Comparison of ENCODE assay signal across 36 cellular contexts in the genomic region with DNA sequence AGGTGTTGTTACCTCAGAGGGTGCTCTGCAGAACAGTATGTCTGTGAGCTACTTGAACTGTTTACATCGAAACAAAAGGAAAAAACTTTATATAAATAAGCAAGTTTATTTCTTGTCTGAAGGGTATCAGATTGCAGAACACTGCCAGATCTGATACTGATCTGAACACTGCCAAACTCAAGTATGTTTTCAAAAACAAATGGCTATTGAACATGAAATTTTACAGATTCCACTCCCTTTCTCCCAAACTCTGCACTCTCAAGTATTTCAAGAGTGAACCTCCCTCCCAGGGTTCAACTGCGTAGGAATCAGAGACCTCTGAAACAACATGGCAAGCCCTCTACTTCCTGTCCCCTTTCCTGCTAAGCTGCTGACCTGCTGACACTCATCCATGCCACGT.
"Had no signal": no experiment of that assay in that cellular context is flagged by ENCODE, and none has a peak within 500 bp of the region (broad histone marks: within the 10 kb centered on the region; RNA-seq: fewer than 3 reads in every experiment).

No MANE protein-coding gene starts in this region.

- H3K4me1 ChIP-seq: ascending aorta had no signal

- H3K4me1 Mint-ChIP-seq: activated B cell treated with CpG ODN at 0.5 μM for 24 hours; activated CD4-positive, alpha-beta T cell treated with anti-CD3 and anti-CD28 coated beads, Interleukin-2, amount 10 ng/mL, durations not matched to agents 24 days and 14 days; activated naive CD8-positive, alpha-beta T cell treated with anti-CD3 and anti-CD28 coated beads for 36 hours; activated T-helper 17 cell treated with anti-CD3 and anti-CD28 coated beads, Interleukin-2, amount 50 U/mL, for 72 hours; brain; central memory CD8-positive, alpha-beta T cell had no signal

- H3K4me3 Mint-ChIP-seq: activated B cell treated with CpG ODN at 0.5 μM for 24 hours; activated CD4-positive, alpha-beta memory T cell treated with anti-CD3 and anti-CD28 coated beads for 36 hours; activated CD4-positive, alpha-beta T cell treated with anti-CD3 and anti-CD28 coated beads, Interleukin-2, amount 10 ng/mL, durations not matched to agents 24 days and 14 days; activated CD8-positive, alpha-beta T cell treated with anti-CD3 and anti-CD28 coated beads for 36 hours; activated naive CD4-positive, alpha-beta T cell treated with anti-CD3 and anti-CD28 coated beads for 36 hours; activated naive CD8-positive, alpha-beta T cell treated with anti-CD3 and anti-CD28 coated beads for 36 hours; activated T-cell treated with anti-CD3 and anti-CD28 coated beads, Interleukin-2, amount 50 U/mL, for 4 hours; activated T-cell treated with anti-CD3 and anti-CD28 coated beads, Interleukin-2, amount 50 U/mL, for 72 hours; activated T-helper 1 cell treated with anti-CD3 and anti-CD28 coated beads, Interleukin-12 subunit alpha, Interleukin-12 subunit beta, Interleukin-2, Interleukin-4 antibody, amounts not matched to agents 30 ng/mL and 10 ng/mL and 1 ng/mL, durations not matched to agents 14 hours and 24 hours and 36 hours; activated T-helper 17 cell treated with anti-CD3 and anti-CD28 coated beads, Interleukin-2, amount 50 U/mL, for 72 hours; brain; central memory CD8-positive, alpha-beta T cell; T-helper 1 cell treated with Interleukin-12 subunit alpha and Interleukin-12 subunit beta and Interleukin-4 antibody, amounts not matched to agents 30 μg/mL and 1 μg/mL, for 36 hours; T-helper 2 cell treated with Interferon-gamma antibody and Interleukin-4, amounts not matched to agents 5 μg/mL and 100 μg/mL, for 36 hours had no signal

- H3K27ac Mint-ChIP-seq: activated B cell treated with CpG ODN at 0.5 μM for 24 hours; activated CD4-positive, alpha-beta memory T cell treated with anti-CD3 and anti-CD28 coated beads for 36 hours; activated CD4-positive, alpha-beta T cell treated with anti-CD3 and anti-CD28 coated beads, Interleukin-2, amount 10 ng/mL, durations not matched to agents 24 days and 14 days; activated CD8-positive, alpha-beta T cell treated with anti-CD3 and anti-CD28 coated beads for 36 hours; activated naive CD4-positive, alpha-beta T cell treated with anti-CD3 and anti-CD28 coated beads for 36 hours; activated naive CD8-positive, alpha-beta T cell treated with anti-CD3 and anti-CD28 coated beads for 36 hours; activated T-cell treated with anti-CD3 and anti-CD28 coated beads, Interleukin-2, amount 50 U/mL, for 72 hours; activated T-helper 1 cell treated with anti-CD3 and anti-CD28 coated beads, Interleukin-12 subunit alpha, Interleukin-12 subunit beta, Interleukin-2, Interleukin-4 antibody, amounts not matched to agents 30 ng/mL and 10 ng/mL and 1 ng/mL, durations not matched to agents 14 hours and 24 hours and 36 hours; activated T-helper 17 cell treated with anti-CD3 and anti-CD28 coated beads, Interleukin-2, amount 50 U/mL, for 72 hours; brain; T-helper 1 cell treated with Interleukin-12 subunit alpha and Interleukin-12 subunit beta and Interleukin-4 antibody, amounts not matched to agents 30 μg/mL and 1 μg/mL, for 36 hours; T-helper 2 cell treated with Interferon-gamma antibody and Interleukin-4, amounts not matched to agents 5 μg/mL and 100 μg/mL, for 36 hours had no signal

- H3K9me3 ChIP-seq: ascending aorta had no signal

- H3K27me3 Mint-ChIP-seq: activated B cell treated with CpG ODN at 0.5 μM for 24 hours; activated CD4-positive, alpha-beta T cell treated with anti-CD3 and anti-CD28 coated beads, Interleukin-2, amount 10 ng/mL, durations not matched to agents 24 days and 14 days; activated CD8-positive, alpha-beta T cell treated with anti-CD3 and anti-CD28 coated beads for 36 hours; brain had no signal

- DNase-seq: activated B cell treated with CpG ODN at 0.5 μM for 24 hours; activated CD4-positive, alpha-beta memory T cell treated with anti-CD3 and anti-CD28 coated beads for 36 hours; activated CD4-positive, alpha-beta T cell treated with anti-CD3 and anti-CD28 coated beads for 4 hours; activated CD4-positive, alpha-beta T cell treated with anti-CD3 and anti-CD28 coated beads, Interleukin-2, amount 10 ng/mL, durations not matched to agents 24 days and 14 days; activated CD4-positive, alpha-beta T cell treated with anti-CD3 and anti-CD28 coated beads, Interleukin-2, amount 50 U/mL, for 1 hour; activated CD4-positive, alpha-beta T cell treated with anti-CD3 and anti-CD28 coated beads, Interleukin-2, amount 50 U/mL, for 4 hours; activated CD4-positive, CD25-positive, alpha-beta regulatory T cell treated with anti-CD3 and anti-CD28 coated beads, Interleukin-2, amount 50 U/mL, for 72 hours; activated CD8-positive, alpha-beta memory T cell treated with anti-CD3 and anti-CD28 coated beads, Interleukin-2, amount 50 U/mL, for 4 hours; activated CD8-positive, alpha-beta T cell treated with anti-CD3 and anti-CD28 coated beads for 36 hours; activated effector memory CD4-positive, alpha-beta T cell treated with anti-CD3 and anti-CD28 coated beads, Interleukin-2, amount 50 U/mL, for 16 hours; activated gamma-delta T cell treated with Interleukin-2 at 50 U/mL for 16 hours; activated naive CD4-positive, alpha-beta T cell; activated naive CD4-positive, alpha-beta T cell treated with anti-CD3 and anti-CD28 coated beads for 36 hours; activated naive CD4-positive, alpha-beta T cell treated with anti-CD3 and anti-CD28 coated beads, Interleukin-2, amount 50 U/mL, for 16 hours; activated naive CD8-positive, alpha-beta T cell treated with anti-CD3 and anti-CD28 coated beads for 36 hours; activated T-cell treated with anti-CD3 and anti-CD28 coated beads for 4 hours; activated T-cell treated with anti-CD3 and anti-CD28 coated beads, Interleukin-2, amount 50 U/mL, for 1 hour; activated T-cell treated with anti-CD3 and anti-CD28 coated beads, Interleukin-2, amount 50 U/mL, for 4 hours; activated T-cell treated with anti-CD3 and anti-CD28 coated beads, Interleukin-2, amount 50 U/mL, for 72 hours; amygdala; anterior cingulate cortex; caudate nucleus; cerebellar nuclear complex; T-helper 1 cell; T-helper 2 cell; T-helper 9 cell had no signal

- H3K36me3 Mint-ChIP-seq: activated CD4-positive, alpha-beta memory T cell treated with anti-CD3 and anti-CD28 coated beads for 36 hours; activated naive CD4-positive, alpha-beta T cell treated with anti-CD3 and anti-CD28 coated beads, Interleukin-2, amount 50 U/mL, for 72 hours; activated naive CD8-positive, alpha-beta T cell treated with anti-CD3 and anti-CD28 coated beads for 36 hours; brain had no signal

- H3K27me3 ChIP-seq: ascending aorta, cardiac muscle cell had no signal

- H3K4me3 ChIP-seq: ascending aorta, cardiac muscle cell had no signal

- H3K9me3 Mint-ChIP-seq: activated B cell treated with CpG ODN at 0.5 μM for 24 hours; activated CD4-positive, alpha-beta memory T cell treated with anti-CD3 and anti-CD28 coated beads for 36 hours; activated CD4-positive, alpha-beta T cell treated with anti-CD3 and anti-CD28 coated beads, Interleukin-2, amount 10 ng/mL, durations not matched to agents 24 days and 14 days; activated CD8-positive, alpha-beta T cell treated with anti-CD3 and anti-CD28 coated beads for 36 hours; activated naive CD4-positive, alpha-beta T cell treated with anti-CD3 and anti-CD28 coated beads for 36 hours; activated naive CD8-positive, alpha-beta T cell treated with anti-CD3 and anti-CD28 coated beads for 36 hours; activated T-cell treated with anti-CD3 and anti-CD28 coated beads, Interleukin-2, amount 50 U/mL, for 4 hours; activated T-cell treated with anti-CD3 and anti-CD28 coated beads, Interleukin-2, amount 50 U/mL, for 72 hours; activated T-helper 17 cell treated with anti-CD3 and anti-CD28 coated beads, Interleukin-2, amount 50 U/mL, for 72 hours had no signal

- H3K27ac ChIP-seq: ascending aorta, cardiac muscle cell, VCaP had no signal

- ATAC-seq: activated CD8-positive, alpha-beta T cell treated with anti-CD3 and anti-CD28 coated beads for 36 hours; activated naive CD4-positive, alpha-beta T cell treated with anti-CD3 and anti-CD28 coated beads, Interleukin-2, amount 50 U/mL, for 72 hours; activated T-cell treated with anti-CD3 and anti-CD28 coated beads, Interleukin-2, amount 50 U/mL, for 4 hours; activated T-cell treated with anti-CD3 and anti-CD28 coated beads, Interleukin-2, amount 50 U/mL, for 72 hours; activated T-helper 17 cell treated with anti-CD3 and anti-CD28 coated beads, Interleukin-2, amount 50 U/mL, for 72 hours had no signal

- H3K36me3 ChIP-seq: ascending aorta, cardiac muscle cell had no signal
